ENCODE assay signal across 9 cellular contexts in the genomic region with DNA sequence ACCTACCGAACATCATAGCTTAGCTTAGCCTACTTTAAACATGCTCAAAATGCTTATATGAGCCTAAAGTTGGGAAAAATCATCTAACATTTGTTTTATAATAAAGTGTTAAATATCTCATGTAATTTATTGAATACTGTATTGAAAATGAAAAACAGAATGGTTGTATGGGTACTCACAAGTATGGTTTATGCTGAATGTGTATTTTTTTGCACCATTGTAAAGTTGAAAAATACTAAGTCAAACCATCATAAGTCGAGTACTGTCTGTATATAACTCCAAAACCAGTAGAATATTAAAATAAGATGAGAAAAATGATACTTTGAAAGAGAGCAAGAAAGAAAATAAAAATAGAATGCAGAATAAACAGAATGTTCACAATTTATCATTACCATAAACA.
"Had no signal": no experiment of that assay in that cellular context is flagged by ENCODE, and none has a peak within 500 bp of the region (broad histone marks: within the 10 kb centered on the region; RNA-seq: fewer than 3 reads in every experiment).

No MANE protein-coding gene starts in this region.

- H3K9ac ChIP-seq: GM23248 had no signal

- H3K27ac Mint-ChIP-seq: HFFc6 had no signal

- DNase-seq: GM23248, GOT3, H7, HFFc6, IMR-90, KBM-7 had no signal

- H3K4me3 ChIP-seq: GM23248, HAP-1 had no signal

- ATAC-seq: HCT116 had no signal

- H3K4me1 ChIP-seq: HAP-1 had no signal

- H2AFZ ChIP-seq: GM23248 had no signal

- H3K4me3 Mint-ChIP-seq: HFFc6 had no signal

- H3K36me3 ChIP-seq: HAP-1 had no signal

- H3K9me3 Mint-ChIP-seq: HFFc6 had no signal

- H3K27ac ChIP-seq: GM23248, HL-60 had no signal
